ENCODE assay signal across 8 cellular contexts in genomic region chr11:122863704-122864326, GRCh38. TPM values are rescaled to one million over a fixed set of nuclear protein-coding genes. Genes with fewer than 3 reads are reported as not detected.
DNase-seq lines count a peak whose midpoint lies in the region; ATAC-seq and TF ChIP-seq lines count a peak whose summit lies in the region.

No MANE protein-coding gene starts in this region.

- ATAC-seq in GM19324 (IDR thresholded peaks at IDR 0.05; ENCODE audit: low FRiP score, unreplicated experiment): no peak

- no peaks in the 10 kb centered on the region for H3K36me3 Mint-ChIP-seq in activated CD4-positive, alpha-beta memory T cell treated with anti-CD3 and anti-CD28 coated beads for 36 hours

- no peaks in the 10 kb centered on the region for H3K9me3 Mint-ChIP-seq in activated CD4-positive, alpha-beta memory T cell treated with anti-CD3 and anti-CD28 coated beads for 36 hours

- POLR2A ChIA-PET in activated CD4-positive, alpha-beta memory T cell treated with anti-CD3 and anti-CD28 coated beads for 36 hours (lab: Charles Lee): interaction anchor here (0.7 kb wide), 1 partner anchor 888 kb away, joined by 3 read pairs; no protein-coding TSS in a partner anchor

- H3K4me3 Mint-ChIP-seq in activated CD4-positive, alpha-beta memory T cell treated with anti-CD3 and anti-CD28 coated beads for 36 hours: no peak overlapping the region

- H3K27me3 Mint-ChIP-seq in activated CD4-positive, alpha-beta memory T cell treated with anti-CD3 and anti-CD28 coated beads for 36 hours: peaks cover 27% of the 10 kb centered on the region

- intact Hi-C loops in activated CD4-positive, alpha-beta memory T cell treated with anti-CD3 and anti-CD28 coated beads for 36 hours (cut with micrococcal nuclease): loop anchor here (1.0 kb wide), 1 partner anchor 159 kb away; no protein-coding TSS in a partner anchor

- no peak overlapping the region for H3K27ac Mint-ChIP-seq in activated CD4-positive, alpha-beta memory T cell treated with anti-CD3 and anti-CD28 coated beads for 36 hours

- CTCF ChIA-PET in activated CD4-positive, alpha-beta memory T cell treated with anti-CD3 and anti-CD28 coated beads for 36 hours (lab: Charles Lee): interaction anchor here (0.5 to 26.3 kb wide), 45 partner anchors 8 to 845 kb away, joined by 3 to 372 read pairs (median 5); partner anchors contain the start of gene CRTAM

- no peak overlapping the region for H3K4me3 ChIP-seq in fibroblast of villous mesenchyme (ENCODE audit: low read depth, low read length)
- H3K4me3 ChIP-seq in retinal pigment epithelial cell (ENCODE audit: low read length): no peak overlapping the region

- TF ChIP-seq CTCF in fibroblast of villous mesenchyme (IDR thresholded peaks at IDR 0.05; ENCODE audit: insufficient read depth, low read depth, low read length) (peak; percentile 91), retinal pigment epithelial cell (conservative IDR thresholded peaks at IDR 0.05; ENCODE audit: low read depth, low read length) (peak; percentile 92)

- no peaks in the 10 kb centered on the region for H3K4me1 Mint-ChIP-seq in activated CD4-positive, alpha-beta memory T cell treated with anti-CD3 and anti-CD28 coated beads for 36 hours (ENCODE audit: low read depth)

- peak; percentile 75 for DNase-seq in activated effector memory CD4-positive, alpha-beta T cell treated with anti-CD3 and anti-CD28 coated beads, Interleukin-2, amount 50 U/mL, for 16 hours
- no peak for DNase-seq in activated effector memory CD4-positive, alpha-beta T cell treated with Interleukin-2 at 50 U/mL for 16 hours
- peak; percentile 15 for DNase-seq in NCI-H2196 treated with DMSO at 0.1 percent for 48 hours (lab: John Stamatoyannopoulos, UW; ENCODE audit: unreplicated experiment)
- peak; percentile 63 for DNase-seq in activated CD4-positive, alpha-beta memory T cell treated with anti-CD3 and anti-CD28 coated beads for 36 hours
- DNase-seq in fibroblast of villous mesenchyme (ENCODE audit: low read depth): peak; percentile 56
- no peak for DNase-seq in retinal pigment epithelial cell (ENCODE audit: low read depth)
- DNase-seq in SHP77 treated with DMSO at 0.1 percent for 48 hours (lab: John Stamatoyannopoulos, UW): no peak

RNA-seq across cellular contexts. Expression of gene JHY, which starts 18.7 kb away (rescaled TPM):
- total RNA-seq in activated CD4-positive, alpha-beta memory T cell treated with anti-CD3 and anti-CD28 coated beads for 36 hours: 1 to 10 TPM; 1.6 to 1.7 TPM
- 4.5 and 5.2 TPM in 2 replicates for total RNA-seq in fibroblast of villous mesenchyme

RNA-seq across cellular contexts. Expression of gene CRTAM, which starts 25.5 kb away (rescaled TPM):
- total RNA-seq in activated CD4-positive, alpha-beta memory T cell treated with anti-CD3 and anti-CD28 coated beads for 36 hours: under 1 TPM; 0.24 TPM
- total RNA-seq in fibroblast of villous mesenchyme: not detected in 2 replicates

Comparison
In these comparisons a context has a peak if more than half of its experiments do, and no peak if none do; other contexts are left out.
1. DNase-seq: peak in activated effector memory CD4-positive, alpha-beta T cell treated with anti-CD3 and anti-CD28 coated beads, Interleukin-2, amount 50 U/mL, for 16 hours (single experiment), NCI-H2196 treated with DMSO at 0.1 percent for 48 hours (single experiment), activated CD4-positive, alpha-beta memory T cell treated with anti-CD3 and anti-CD28 coated beads for 36 hours (single experiment) and fibroblast of villous mesenchyme (single experiment); none in activated effector memory CD4-positive, alpha-beta T cell treated with Interleukin-2 at 50 U/mL for 16 hours (single experiment), retinal pigment epithelial cell (single experiment) and SHP77 treated with DMSO at 0.1 percent for 48 hours (single experiment).